Comparison of ENCODE assay signal across 16 cellular contexts in the genomic region with DNA sequence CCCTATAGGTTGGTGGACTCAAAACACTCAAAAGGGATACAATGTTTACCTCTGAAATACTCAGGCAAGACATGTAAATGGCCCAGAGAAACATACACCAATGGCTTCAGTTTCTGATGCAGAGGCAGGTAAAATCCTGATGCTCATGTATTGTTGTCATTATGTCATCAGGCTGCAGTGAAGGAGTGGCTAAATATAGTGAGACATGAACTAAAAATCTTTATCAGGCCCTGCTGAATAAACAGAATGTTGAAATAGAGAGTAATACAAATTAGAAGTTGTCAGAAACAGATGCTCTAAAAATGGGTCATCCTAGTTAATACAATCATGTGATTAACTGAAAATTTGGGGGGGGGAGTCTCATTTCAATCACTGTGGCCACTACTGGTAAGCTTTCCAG. TPM values are rescaled to one million over a fixed set of nuclear protein-coding genes. Genes with fewer than 3 reads are reported as not detected.
DNase-seq lines count a peak whose midpoint lies in the region; ATAC-seq, FAIRE-seq and TF ChIP-seq lines count a peak whose summit lies in the region.
"Had no signal": no experiment of that assay in that cellular context is flagged by ENCODE, and none has a peak within 500 bp of the region (broad histone marks: within the 10 kb centered on the region; RNA-seq: fewer than 3 reads in every experiment).

No MANE protein-coding gene starts in this region.

- FAIRE-seq in bronchial epithelial cell (lab: Jason Lieb, UNC) = no peak

- DNase-seq in left ventricle myocardium superior (no peak), left cardiac atrium (no peak), bronchial epithelial cell (ENCODE audit: low read depth) (peak; percentile 83), left lobe of liver (ENCODE audit: low spot score) (no peak), AML-193 (lab: John Stamatoyannopoulos, UW) (no peak), retina (no peak)
- DNase-seq in activated naive CD4-positive, alpha-beta T cell treated with Interleukin-2 at 50 U/mL for 16 hours = no peak
- DNase-seq in activated naive CD4-positive, alpha-beta T cell (lab: John Stamatoyannopoulos, UW) = no peak
- DNase-seq: activated CD4-positive, alpha-beta T cell treated with anti-CD3 and anti-CD28 coated beads for 36 hours; CD8-positive, alpha-beta T cell; hippocampal formation; left lung; naive thymus-derived CD4-positive, alpha-beta T cell; NCI-H1417; NCI-H2227 treated with DMSO at 0.1 percent for 48 hours; stimulated activated naive CD4-positive, alpha-beta T cell treated with Interleukin-2 at 50 U/mL for 16 hours had no signal

- H3K27me3 ChIP-seq in bronchial epithelial cell (ENCODE audit: control insufficient read depth, insufficient read depth, low read length) = no peaks in the 10 kb centered on the region
- H3K27me3 ChIP-seq: left lung had no signal

- H3K4me3 ChIP-seq in bronchial epithelial cell (ENCODE audit: low read depth, low read length) = no peak overlapping the region
- H3K4me3 ChIP-seq: left lung had no signal

- ATAC-seq in left ventricle myocardium superior (peak; percentile 24), left cardiac atrium (no peak), left lobe of liver (peak; percentile 71)
- ATAC-seq: activated CD4-positive, alpha-beta T cell treated with anti-CD3 and anti-CD28 coated beads for 36 hours; CD8-positive, alpha-beta T cell; naive thymus-derived CD4-positive, alpha-beta T cell had no signal

- no peak for TF ChIP-seq CTCF in bronchial epithelial cell (IDR thresholded peaks at IDR 0.05; ENCODE audit: insufficient read depth, low read length, severe bottlenecking)

- H3K36me3 ChIP-seq in bronchial epithelial cell (ENCODE audit: control insufficient read depth, insufficient read depth, low read length) = no peaks in the 10 kb centered on the region
- H3K36me3 ChIP-seq: left lung had no signal

- intact Hi-C loops in left ventricle myocardium superior (cut with micrococcal nuclease) = no loop called here
- intact Hi-C loops in left cardiac atrium (cut with DNase I) = no loop called here

RNA-seq across cellular contexts. Expression of a gene that starts 20.4 kb away (rescaled TPM):
- total RNA-seq in left ventricle myocardium superior (43.0 TPM), left cardiac atrium (10 to 100 TPM; 29.6 to 30.2 TPM), bronchial epithelial cell (48.4 and 75.1 TPM in 2 replicates), left lobe of liver (38.2 TPM)

Comparison
In these comparisons a context has a peak if more than half of its experiments do, and no peak if none do; other contexts are left out.
1. ATAC-seq: peak in left ventricle myocardium superior (single experiment) and left lobe of liver (single experiment); none in left cardiac atrium (0 of 2).